Comparison of ENCODE assay signal across 20 cellular contexts in genomic region chr2:96247896-96248295, GRCh38. TPM values are rescaled to one million over a fixed set of nuclear protein-coding genes. Genes with fewer than 3 reads are reported as not detected.
DNase-seq lines count a peak whose midpoint lies in the region; ATAC-seq and TF ChIP-seq lines count a peak whose summit lies in the region.
"Had no signal": no experiment of that assay in that cellular context is flagged by ENCODE, and none has a peak within 500 bp of the region (broad histone marks: within the 10 kb centered on the region; RNA-seq: fewer than 3 reads in every experiment).

No MANE protein-coding gene starts in this region.

- no peaks in the 10 kb centered on the region for H3K9me3 Mint-ChIP-seq in activated naive CD8-positive, alpha-beta T cell (ENCODE audit: low read depth)
- no peaks in the 10 kb centered on the region for H3K9me3 Mint-ChIP-seq in activated naive CD8-positive, alpha-beta T cell treated with anti-CD3 and anti-CD28 coated beads, Interleukin-2, amount 50 U/mL, for 24 hours
- H3K9me3 Mint-ChIP-seq in HFFc6 = peaks cover 7% of the 10 kb centered on the region
- no peaks in the 10 kb centered on the region for H3K9me3 Mint-ChIP-seq in effector memory CD8-positive, alpha-beta T cell
- H3K9me3 Mint-ChIP-seq in stimulated activated memory B cell treated with anti-CD40 and anti-IgM and Interleukin-4, amounts not matched to agents 10 μg/mL and 1 μg/mL and 100 μg/mL, for 72 hours = no peaks in the 10 kb centered on the region
- H3K9me3 Mint-ChIP-seq: activated T-cell treated with anti-CD3 and anti-CD28 coated beads, Interleukin-2, amount 50 U/mL, for 24 hours; endodermal cell had no signal

- no peak for TF ChIP-seq CTCF in HFFc6 (IDR thresholded peaks at IDR 0.05)

- peak overlapping the region; percentile 77 for H3K27ac Mint-ChIP-seq in activated naive CD8-positive, alpha-beta T cell
- no peak overlapping the region for H3K27ac Mint-ChIP-seq in activated naive CD8-positive, alpha-beta T cell treated with anti-CD3 and anti-CD28 coated beads, Interleukin-2, amount 50 U/mL, for 24 hours
- no peak overlapping the region for H3K27ac Mint-ChIP-seq in HFFc6
- H3K27ac Mint-ChIP-seq in effector memory CD8-positive, alpha-beta T cell = peak overlapping the region; percentile 79 to 86
- H3K27ac Mint-ChIP-seq in stimulated activated memory B cell treated with anti-CD40 and anti-IgM and Interleukin-4, amounts not matched to agents 10 μg/mL and 1 μg/mL and 100 μg/mL, for 72 hours = peak overlapping the region; percentile 73
- H3K27ac Mint-ChIP-seq: endodermal cell had no signal

- H3K36me3 Mint-ChIP-seq in activated naive CD8-positive, alpha-beta T cell = peaks cover 4% of the 10 kb centered on the region
- peaks cover 16% of the 10 kb centered on the region for H3K36me3 Mint-ChIP-seq in activated naive CD8-positive, alpha-beta T cell treated with anti-CD3 and anti-CD28 coated beads, Interleukin-2, amount 50 U/mL, for 24 hours (ENCODE audit: low read depth)
- H3K36me3 Mint-ChIP-seq in HFFc6 (ENCODE audit: low read depth) = peaks cover 31% of the 10 kb centered on the region
- peaks cover 22% of the 10 kb centered on the region for H3K36me3 Mint-ChIP-seq in effector memory CD8-positive, alpha-beta T cell (ENCODE audit: insufficient read depth)
- peaks cover 40% of the 10 kb centered on the region for H3K36me3 Mint-ChIP-seq in stimulated activated memory B cell treated with anti-CD40 and anti-IgM and Interleukin-4, amounts not matched to agents 10 μg/mL and 1 μg/mL and 100 μg/mL, for 72 hours

- no peak for DNase-seq in activated naive CD8-positive, alpha-beta T cell treated with anti-CD3 and anti-CD28 coated beads, Interleukin-2, amount 50 U/mL, for 24 hours
- DNase-seq in HFFc6 = no peak
- no peak for DNase-seq in effector memory CD8-positive, alpha-beta T cell
- no peak for DNase-seq in DMS114 treated with DMSO at 0.1 percent for 48 hours (lab: John Stamatoyannopoulos, UW; ENCODE audit: unreplicated experiment)
- DNase-seq: activated T-cell treated with anti-CD3 and anti-CD28 coated beads, Interleukin-2, amount 50 U/mL, for 24 hours; adrenal gland; brain microvascular endothelial cell; DND-41; endodermal cell; H7; NCI-H524 treated with DMSO at 0.1 percent for 48 hours; right cardiac atrium; stimulated activated CD4-positive, alpha-beta T cell treated with anti-CD3 and anti-CD28 coated beads, Interleukin-15, amount 100 ng/mL, for 24 hours; stimulated activated CD8-positive, alpha-beta memory T cell treated with anti-CD3 and anti-CD28 coated beads, Interleukin-4, amount 100 ng/mL, for 48 hours; T-helper 1 cell had no signal

- H3K4me1 Mint-ChIP-seq in activated naive CD8-positive, alpha-beta T cell (ENCODE audit: low read depth) = peaks cover 38% of the 10 kb centered on the region
- peaks cover 27% of the 10 kb centered on the region for H3K4me1 Mint-ChIP-seq in activated naive CD8-positive, alpha-beta T cell treated with anti-CD3 and anti-CD28 coated beads, Interleukin-2, amount 50 U/mL, for 24 hours
- peaks cover 73% of the 10 kb centered on the region for H3K4me1 Mint-ChIP-seq in HFFc6 (ENCODE audit: low read depth)
- peaks cover 11 to 20% of the 10 kb centered on the region in 2 donors for H3K4me1 Mint-ChIP-seq in effector memory CD8-positive, alpha-beta T cell (ENCODE audit: low read depth in 2 of 2)
- H3K4me1 Mint-ChIP-seq in stimulated activated memory B cell treated with anti-CD40 and anti-IgM and Interleukin-4, amounts not matched to agents 10 μg/mL and 1 μg/mL and 100 μg/mL, for 72 hours = peaks cover 40% of the 10 kb centered on the region
- H3K4me1 Mint-ChIP-seq: endodermal cell had no signal

- H3K4me3 Mint-ChIP-seq in activated naive CD8-positive, alpha-beta T cell = no peak overlapping the region
- no peak overlapping the region for H3K4me3 Mint-ChIP-seq in activated naive CD8-positive, alpha-beta T cell treated with anti-CD3 and anti-CD28 coated beads, Interleukin-2, amount 50 U/mL, for 24 hours
- H3K4me3 Mint-ChIP-seq in HFFc6 = 0 out of 2 replicates have a peak overlapping the region, but pooled peaks have one; percentile 31
- no peak overlapping the region for H3K4me3 Mint-ChIP-seq in effector memory CD8-positive, alpha-beta T cell
- no peak overlapping the region for H3K4me3 Mint-ChIP-seq in stimulated activated memory B cell treated with anti-CD40 and anti-IgM and Interleukin-4, amounts not matched to agents 10 μg/mL and 1 μg/mL and 100 μg/mL, for 72 hours
- H3K4me3 Mint-ChIP-seq: activated T-cell treated with anti-CD3 and anti-CD28 coated beads, Interleukin-2, amount 50 U/mL, for 24 hours; endodermal cell had no signal

- no peak for ATAC-seq in activated naive CD8-positive, alpha-beta T cell treated with anti-CD3 and anti-CD28 coated beads, Interleukin-2, amount 50 U/mL, for 24 hours
- ATAC-seq in effector memory CD8-positive, alpha-beta T cell (replicated peaks) = no peak
- ATAC-seq in stimulated activated memory B cell treated with anti-CD40 and anti-IgM and Interleukin-4, amounts not matched to agents 10 μg/mL and 1 μg/mL and 100 μg/mL, for 72 hours = no peak
- ATAC-seq in HG02970 (IDR thresholded peaks at IDR 0.05; ENCODE audit: low FRiP score, unreplicated experiment) = no peak
- ATAC-seq: GM12878, Panc1, right cardiac atrium had no signal

- H3K27me3 Mint-ChIP-seq in activated naive CD8-positive, alpha-beta T cell = no peaks in the 10 kb centered on the region
- no peaks in the 10 kb centered on the region for H3K27me3 Mint-ChIP-seq in activated naive CD8-positive, alpha-beta T cell treated with anti-CD3 and anti-CD28 coated beads, Interleukin-2, amount 50 U/mL, for 24 hours
- H3K27me3 Mint-ChIP-seq in HFFc6 (ENCODE audit: insufficient read depth) = peaks cover 1% of the 10 kb centered on the region
- no peaks in the 10 kb centered on the region for H3K27me3 Mint-ChIP-seq in effector memory CD8-positive, alpha-beta T cell
- H3K27me3 Mint-ChIP-seq in stimulated activated memory B cell treated with anti-CD40 and anti-IgM and Interleukin-4, amounts not matched to agents 10 μg/mL and 1 μg/mL and 100 μg/mL, for 72 hours = no peaks in the 10 kb centered on the region
- H3K27me3 Mint-ChIP-seq: activated T-cell treated with anti-CD3 and anti-CD28 coated beads, Interleukin-2, amount 50 U/mL, for 24 hours had no signal

RNA-seq across cellular contexts. Expression of gene TMEM127, which starts 17.9 kb away (rescaled TPM):
- 10 to 100 TPM; 57.6 to 84.6 (median 71.1) TPM for total RNA-seq in HFFc6 (2021; fragmentation: NEBNext Ultra II Directional; extraction: Animal tissue kit (Norgen Biotek cat#: 25700))

RNA-seq across cellular contexts. Expression of gene CIAO1, which starts 18.1 kb away (rescaled TPM):
- total RNA-seq in HFFc6 (2021; fragmentation: NEBNext Ultra II Directional; extraction: Animal tissue kit (Norgen Biotek cat#: 25700)) = 10 to 100 TPM; 54.9 to 71.4 (median 60.4) TPM

RNA-seq across cellular contexts. Expression of gene STARD7, which starts 39.3 kb away (rescaled TPM):
- total RNA-seq in HFFc6 (2021; fragmentation: NEBNext Ultra II Directional; extraction: Animal tissue kit (Norgen Biotek cat#: 25700)) = 100 to 1,000 TPM; 167 to 195 (median 180) TPM

RNA-seq across cellular contexts. Expression of gene SNRNP200, which starts 57.5 kb away (rescaled TPM):
- 100 to 1,000 TPM in 2 of 6 experiments, 10 to 100 TPM in 4; 88.0 to 106 (median 93.3) TPM for total RNA-seq in HFFc6 (2021; fragmentation: NEBNext Ultra II Directional; extraction: Animal tissue kit (Norgen Biotek cat#: 25700))

Comparison
In these comparisons a context has a peak if more than half of its experiments do, and no peak if none do; other contexts are left out.
1. H3K27ac Mint-ChIP-seq: peak in activated naive CD8-positive, alpha-beta T cell (single experiment), effector memory CD8-positive, alpha-beta T cell (2 of 2) and stimulated activated memory B cell treated with anti-CD40 and anti-IgM and Interleukin-4, amounts not matched to agents 10 μg/mL and 1 μg/mL and 100 μg/mL, for 72 hours (single experiment); none in activated naive CD8-positive, alpha-beta T cell treated with anti-CD3 and anti-CD28 coated beads, Interleukin-2, amount 50 U/mL, for 24 hours (single experiment) and HFFc6 (single experiment).